In the genomic region with DNA sequence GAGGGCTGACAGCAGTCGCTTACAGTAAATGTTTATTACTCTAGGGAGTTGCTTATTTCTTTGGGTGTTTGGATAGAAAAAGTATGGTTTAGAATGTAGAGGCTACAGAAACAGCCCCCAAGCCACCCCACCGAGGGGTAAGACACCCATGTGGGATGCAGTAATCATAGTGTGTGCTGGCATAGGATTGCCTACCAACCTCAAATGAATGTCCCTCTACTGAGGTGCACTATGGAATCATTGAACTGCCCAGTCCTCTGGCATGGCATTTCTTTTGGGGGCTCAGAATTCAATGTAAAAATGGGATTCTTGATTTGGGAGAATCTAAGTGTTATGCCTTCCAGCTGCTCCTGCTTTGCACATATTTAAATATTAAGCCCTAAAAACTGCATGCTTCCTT, we compare ENCODE assay signal across 21 cellular contexts.
"Had no signal": no experiment of that assay in that cellular context is flagged by ENCODE, and none has a peak within 500 bp of the region (broad histone marks: within the 10 kb centered on the region; RNA-seq: fewer than 3 reads in every experiment).

No MANE protein-coding gene starts in this region.

- H3K36me3 ChIP-seq: uterus had no signal

- H3K4me1 Mint-ChIP-seq: neural crest cell had no signal

- H3K4me1 ChIP-seq: esophagus squamous epithelium, gastroesophageal sphincter, spleen, tibial artery, upper lobe of left lung, uterus had no signal

- H3K4me3 Mint-ChIP-seq: dendritic cell treated with granulocyte-macrophage colony-stimulating factor and Interleukin-4, amounts not matched to agents 40 ng/mL and 50 ng/mL, for 4 days; natural killer cell; neural crest cell had no signal

- H3K27me3 ChIP-seq: esophagus squamous epithelium, gastroesophageal sphincter, spleen, tibial artery, upper lobe of left lung, uterus had no signal

- H3K27ac Mint-ChIP-seq: dendritic cell treated with granulocyte-macrophage colony-stimulating factor and Interleukin-4, amounts not matched to agents 40 ng/mL and 50 ng/mL, for 4 days; natural killer cell had no signal

- DNase-seq: esophagus squamous epithelium; foreskin fibroblast; glutamatergic neuron; islet precursor cell; mammary epithelial cell; mucosa of descending colon; natural killer cell; posterior cingulate gyrus; spleen; stimulated activated CD4-positive, alpha-beta T cell treated with anti-CD3 and anti-CD28 coated beads, Interleukin-15, amount 100 ng/mL, for 24 hours; stimulated activated CD4-positive, alpha-beta T cell treated with anti-CD3 and anti-CD28 coated beads, Interleukin-1b, Interleukin-23, amount 100 ng/mL, for 48 hours; stimulated activated CD4-positive, alpha-beta T cell treated with anti-CD3 and anti-CD28 coated beads, Interleukin-4, amount 100 ng/mL, for 24 hours; stimulated activated naive CD4-positive, alpha-beta T cell; tibial artery; uterus had no signal

- ATAC-seq: gastroesophageal sphincter, left lobe of liver, mucosa of descending colon, natural killer cell, sciatic nerve had no signal

- H3K27me3 Mint-ChIP-seq: dendritic cell treated with granulocyte-macrophage colony-stimulating factor and Interleukin-4, amounts not matched to agents 40 ng/mL and 50 ng/mL, for 4 days had no signal

- H3K4me3 ChIP-seq: esophagus squamous epithelium, gastroesophageal sphincter, mucosa of descending colon, spleen, tibial artery, upper lobe of left lung, uterus had no signal
